ENCODE assay signal across 1 cellular context in the genomic region with DNA sequence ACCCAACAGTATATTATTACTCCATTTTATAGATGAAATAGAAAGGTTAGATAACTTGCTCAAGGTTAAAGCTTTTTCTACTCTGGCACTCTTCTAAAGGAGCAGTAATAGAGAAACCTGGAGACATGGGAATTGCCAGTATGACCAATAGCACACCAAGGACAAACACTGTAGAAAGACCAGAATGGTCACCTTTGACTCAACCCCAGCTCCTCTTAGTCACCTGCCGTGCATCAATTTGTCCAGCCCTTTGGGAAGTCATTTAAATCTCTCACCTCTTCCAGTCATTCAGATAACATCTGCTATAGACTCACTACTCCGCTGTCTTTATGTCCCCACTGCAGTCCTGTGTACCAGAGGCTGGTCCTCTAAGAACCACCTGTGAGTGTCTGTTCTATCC.
TF ChIP-seq lines count a peak whose summit lies in the region.

No MANE protein-coding gene starts in this region.

TF ChIP-seq in endothelial cell of umbilical vein, 7 proteins besides CTCF, POLR2A, EP300 and RAD21:
- TF ChIP-seq JUN (IDR thresholded peaks at IDR 0.05; ENCODE audit: borderline replicate concordance, insufficient read depth, insufficient read length, low read depth) = no peak
- TF ChIP-seq EZH2 (IDR thresholded peaks at IDR 0.05; ENCODE audit: borderline replicate concordance, low read depth, low read length, severe bottlenecking) = no peak
- no peak for TF ChIP-seq GATA2 (IDR thresholded peaks at IDR 0.05; ENCODE audit: insufficient read depth, insufficient read length, low read depth, low read length)
- TF ChIP-seq, protein P1, sequence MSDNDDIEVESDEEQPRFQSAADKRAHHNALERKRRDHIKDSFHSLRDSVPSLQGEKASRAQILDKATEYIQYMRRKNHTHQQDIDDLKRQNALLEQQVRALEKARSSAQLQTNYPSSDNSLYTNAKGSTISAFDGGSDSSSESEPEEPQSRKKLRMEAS (IDR thresholded peaks at IDR 0.05; ENCODE audit: insufficient read depth, insufficient read length) = no peak
- no peak for TF ChIP-seq FOS (IDR thresholded peaks at IDR 0.05; ENCODE audit: borderline replicate concordance, insufficient read depth, low read length)
